ENCODE assay signal across 8 cellular contexts in genomic region chr22:21045585-21046294, GRCh38. TPM values are rescaled to one million over a fixed set of nuclear protein-coding genes. Genes with fewer than 3 reads are reported as not detected.
DNase-seq lines count a peak whose midpoint lies in the region; ATAC-seq and TF ChIP-seq lines count a peak whose summit lies in the region.

Gene LRRC74B (plus strand): TSS chr22:21045946. CDS start chr22:21045987, 41 bp downstream.

- 6 to 17% (median 11%) methylated on average over 18 to 47 of the region's 47 CpGs for WGBS in adrenal gland, 4 donors
- 5 to 17% (median 7%) methylated on average over 9 to 47 of the region's 47 CpGs for WGBS in heart left ventricle, 4 donors

- DNase-seq in DMS 273 (lab: John Stamatoyannopoulos, UW; ENCODE audit: unreplicated experiment) (peak; percentile 96), H7 (peak; percentile 99), NCI-H1105 (lab: John Stamatoyannopoulos, UW) (peak; percentile 88), adrenal gland (peak; percentile 91 to 97 (median 93)), heart left ventricle (peak; percentile 88 to 93 (median 92)), tibial artery (peak; percentile 78 to 90)

- H3F3A ChIP-seq in SU-DHL-6 (ENCODE audit: insufficient read depth), result no peaks in the 10 kb centered on the region

- H3K9me2 ChIP-seq in SU-DHL-6 (replicated peaks; ENCODE audit: insufficient read depth, low read length), result no peaks in the 10 kb centered on the region

- H3K4me1 ChIP-seq in adrenal gland (replicated peaks in 1 of 2) (peaks cover 13 to 24% of the 10 kb centered on the region in 2 donors), heart left ventricle (peaks cover 0 to 19% (median 7%) of the 10 kb centered on the region in 12 donors), parathyroid adenoma (peaks cover 4% of the 10 kb centered on the region), tibial artery (peaks cover 0 to 26% (median 19%) of the 10 kb centered on the region in 4 donors)

- intact Hi-C loops in adrenal gland (cut with DNase I), result no loop called here
- intact Hi-C loops in heart left ventricle (cut with DNase I), result loop anchor here in 1 of 10 donors (5.0 kb wide), 1 partner anchor 33 kb away; no protein-coding TSS in a partner anchor
- intact Hi-C loops in tibial artery (cut with DNase I; ENCODE audit: low total_unique reads), result loop anchor here (5.0 kb wide), 1 partner anchor 1722 kb away; no protein-coding TSS in a partner anchor

- H3K27ac ChIP-seq in SU-DHL-6 (ENCODE audit: low read depth, low read length) (no peak within 1 kb of the TSS), adrenal gland (peak within 1 kb of the TSS in 2 of 5 donors; percentile 54 to 56), heart left ventricle (no peak within 1 kb of the TSS), parathyroid adenoma (no peak within 1 kb of the TSS), tibial artery (peak within 1 kb of the TSS in 1 of 2 donors; percentile 23)

- no peak for TF ChIP-seq POLR2A in adrenal gland (IDR thresholded peaks at IDR 0.05)
- no peak for TF ChIP-seq POLR2A in heart left ventricle (IDR thresholded peaks at IDR 0.05)

- peak; percentile 94 to 99 (median 96) for ATAC-seq in heart left ventricle

- H3K79me2 ChIP-seq in SU-DHL-6 (ENCODE audit: insufficient read depth, low read length), result no peaks in the 10 kb centered on the region
- H3K79me2 ChIP-seq in parathyroid adenoma, result no peaks in the 10 kb centered on the region

- H2AFZ ChIP-seq in SU-DHL-6 (ENCODE audit: low read depth, low read length, severe bottlenecking), result no peak within 1 kb of the TSS
- peak within 1 kb of the TSS; percentile 83 for H2AFZ ChIP-seq in parathyroid adenoma

- H4K20me1 ChIP-seq in SU-DHL-6 (ENCODE audit: low read depth, low read length), result no peaks in the 10 kb centered on the region

- no peaks in the 10 kb centered on the region for H3K36me3 ChIP-seq in H7 (replicated peaks; ENCODE audit: control insufficient read depth, insufficient read depth, low read length)
- no peaks in the 10 kb centered on the region for H3K36me3 ChIP-seq in SU-DHL-6 (ENCODE audit: low read length)
- no peaks in the 10 kb centered on the region for H3K36me3 ChIP-seq in adrenal gland (replicated peaks in 1 of 2)
- no peaks in the 10 kb centered on the region for H3K36me3 ChIP-seq in heart left ventricle
- no peaks in the 10 kb centered on the region for H3K36me3 ChIP-seq in parathyroid adenoma (ENCODE audit: control insufficient read depth, insufficient read depth, low read length)
- H3K36me3 ChIP-seq in tibial artery, result no peaks in the 10 kb centered on the region

- peak within 1 kb of the TSS; percentile 25 for H3K4me2 ChIP-seq in SU-DHL-6 (ENCODE audit: low read depth, low read length, poor library complexity, severe bottlenecking)
- H3K4me2 ChIP-seq in parathyroid adenoma (ENCODE audit: low read length), result peak within 1 kb of the TSS; percentile 95

- H3K9ac ChIP-seq in SU-DHL-6 (ENCODE audit: low read length) (no peak within 1 kb of the TSS), parathyroid adenoma (no peak within 1 kb of the TSS)

- H3K4me3 ChIP-seq in H7 (ENCODE audit: insufficient read depth, low read depth, low read length), result peak within 1 kb of the TSS; percentile 58
- no peak within 1 kb of the TSS for H3K4me3 ChIP-seq in SU-DHL-6 (ENCODE audit: insufficient read depth, low read length, poor library complexity, severe bottlenecking)
- peak within 1 kb of the TSS in 2 of 4 donors; percentile 31 to 52 for H3K4me3 ChIP-seq in adrenal gland
- peak within 1 kb of the TSS; percentile 11 to 60 (median 54) for H3K4me3 ChIP-seq in heart left ventricle
- H3K4me3 ChIP-seq in parathyroid adenoma (ENCODE audit: low read depth, low read length), result peak within 1 kb of the TSS; percentile 69
- H3K4me3 ChIP-seq in tibial artery, result peak within 1 kb of the TSS; percentile 42 to 43

- TF ChIP-seq CTCF in SU-DHL-6 (IDR thresholded peaks at IDR 0.05; ENCODE audit: insufficient read depth, low read length, poor library complexity, severe bottlenecking) (no peak), adrenal gland (IDR thresholded peaks at IDR 0.05) (no peak), heart left ventricle (IDR thresholded peaks at IDR 0.05) (no peak), parathyroid adenoma (IDR thresholded peaks at IDR 0.05) (no peak), tibial artery (IDR thresholded peaks at IDR 0.05) (no peak)

- H3K27me3 ChIP-seq in H7 (ENCODE audit: control insufficient read depth, insufficient read depth, low read length) (peaks cover 2% of the 10 kb centered on the region; the same call in 1 of the 2 replicates), SU-DHL-6 (ENCODE audit: low read length) (no peaks in the 10 kb centered on the region), adrenal gland (no peaks in the 10 kb centered on the region), heart left ventricle (no peaks in the 10 kb centered on the region), parathyroid adenoma (ENCODE audit: control insufficient read depth, insufficient read depth, low read length) (no peaks in the 10 kb centered on the region), tibial artery (no peaks in the 10 kb centered on the region)

- H3K9me3 ChIP-seq in SU-DHL-6 (ENCODE audit: insufficient read depth, low read length) (no peaks in the 10 kb centered on the region), adrenal gland (replicated peaks in 1 of 3) (no peaks in the 10 kb centered on the region), heart left ventricle (no peaks in the 10 kb centered on the region), parathyroid adenoma (ENCODE audit: control insufficient read depth, low read length) (no peaks in the 10 kb centered on the region), tibial artery (no peaks in the 10 kb centered on the region)

RNA-seq across cellular contexts. Expression of gene LRRC74B, which starts in this region (rescaled TPM):
- not detected in 2 replicates for total RNA-seq in H7 (2014; rRNA removed; shearing (Covaris generic))
- total RNA-seq in adrenal gland (under 1 TPM in 1 of 8 donors, not detected in 7; 0.28 TPM), heart left ventricle (not detected)
- polyA plus RNA-seq in adrenal gland (under 1 TPM in 2 of 3 donors, not detected in 1; 0.07 to 0.32 TPM), heart left ventricle (not detected)

Comparison
In these comparisons a context has a peak if more than half of its experiments do, and no peak if none do; other contexts are left out.
1. Peak in DNase-seq and H3K4me3 ChIP-seq in H7; RNA of the gene not detected or under 1 TPM.
2. Peak in DNase-seq in adrenal gland; RNA of the gene not detected or under 1 TPM.
3. Peak in DNase-seq, ATAC-seq and H3K4me3 ChIP-seq in heart left ventricle; RNA of the gene not detected or under 1 TPM.